14 cellular contexts compared by ENCODE assay signal in the genomic region with DNA sequence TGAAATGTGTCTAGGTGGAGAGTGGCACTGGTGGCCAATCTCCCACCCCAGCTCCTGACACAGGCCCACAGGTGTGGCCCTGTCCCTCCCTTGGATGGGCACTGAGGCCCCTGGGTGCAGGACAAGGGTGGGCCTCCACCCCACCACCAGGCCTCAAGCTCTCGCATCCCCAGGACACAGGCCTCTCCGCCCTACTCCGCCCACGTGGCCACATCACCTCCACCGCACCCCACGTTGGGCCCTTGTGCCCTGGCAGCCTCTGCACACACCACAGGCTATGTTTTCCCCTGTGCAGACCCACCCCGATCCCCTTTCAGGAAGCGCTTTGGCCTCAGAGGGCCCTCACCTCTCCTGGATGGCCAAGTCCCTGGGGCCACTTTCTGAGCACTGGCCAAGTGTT. TPM values are rescaled to one million over a fixed set of nuclear protein-coding genes. Genes with fewer than 3 reads are reported as not detected.
DNase-seq lines count a peak whose midpoint lies in the region; ATAC-seq and TF ChIP-seq lines count a peak whose summit lies in the region.
"Had no signal": no experiment of that assay in that cellular context is flagged by ENCODE, and none has a peak within 500 bp of the region (broad histone marks: within the 10 kb centered on the region; RNA-seq: fewer than 3 reads in every experiment).

No MANE protein-coding gene starts in this region.

- H3K18ac ChIP-seq in mesenchymal stem cell (ENCODE audit: low read depth in 1 of 2, low read length in 2 of 2) = no peak overlapping the region

- H3K4me2 ChIP-seq in mesenchymal stem cell (ENCODE audit: low read length, poor library complexity, severe bottlenecking) = no peak overlapping the region

- H3K27ac Mint-ChIP-seq in activated naive CD4-positive, alpha-beta T cell treated with anti-CD3 and anti-CD28 coated beads, Interleukin-2, amount 50 U/mL, for 72 hours = peak overlapping the region; percentile 66 to 86
- no peak overlapping the region for H3K27ac Mint-ChIP-seq in endodermal cell

- no peaks in the 10 kb centered on the region for H3K9me3 Mint-ChIP-seq in activated naive CD4-positive, alpha-beta T cell treated with anti-CD3 and anti-CD28 coated beads, Interleukin-2, amount 50 U/mL, for 72 hours
- no peaks in the 10 kb centered on the region for H3K9me3 Mint-ChIP-seq in endodermal cell
- H3K9me3 Mint-ChIP-seq: brain had no signal

- TF ChIP-seq CTCF in endodermal cell (conservative IDR thresholded peaks at IDR 0.05) = no peak

- no peak overlapping the region for H3K4ac ChIP-seq in mesenchymal stem cell (ENCODE audit: low read depth in 1 of 2, low read length in 2 of 2)

- H3K4me3 Mint-ChIP-seq in endodermal cell = no peak overlapping the region
- H3K4me3 Mint-ChIP-seq: brain had no signal

- no peak overlapping the region for H4K8ac ChIP-seq in mesenchymal stem cell (ENCODE audit: low read length)

- no peak overlapping the region for H3K14ac ChIP-seq in mesenchymal stem cell (ENCODE audit: low read length in 2 of 2)

- H3K79me1 ChIP-seq in mesenchymal stem cell (replicated peaks; ENCODE audit: low read length, poor library complexity, severe bottlenecking) = no peaks in the 10 kb centered on the region

- no peak overlapping the region for H2BK12ac ChIP-seq in mesenchymal stem cell (ENCODE audit: low read length in 2 of 2)

- H3K4me1 ChIP-seq in mesenchymal stem cell (ENCODE audit: control insufficient read depth, insufficient read depth, low read depth, low read length) (peaks cover 33% of the 10 kb centered on the region), endodermal cell (ENCODE audit: control insufficient read depth, insufficient read depth, low read length) (no peaks in the 10 kb centered on the region)

- H3K9ac ChIP-seq in mesenchymal stem cell (ENCODE audit: low read length) (no peak overlapping the region), endodermal cell (ENCODE audit: extremely low read depth, low read length, poor library complexity, severe bottlenecking) (no peak overlapping the region)
- H3K9ac ChIP-seq: GM23248 had no signal

- no peak overlapping the region for H3K23ac ChIP-seq in mesenchymal stem cell (ENCODE audit: low read length in 2 of 2)

- H3K9me3 ChIP-seq in mesenchymal stem cell (ENCODE audit: control insufficient read depth, low read length) = no peaks in the 10 kb centered on the region
- no peaks in the 10 kb centered on the region for H3K9me3 ChIP-seq in endodermal cell (ENCODE audit: control insufficient read depth, low read length)

- peak overlapping the region; percentile 15 for H2BK15ac ChIP-seq in mesenchymal stem cell (ENCODE audit: low read depth, poor library complexity, severe bottlenecking)

- no peaks in the 10 kb centered on the region for H3K27me3 Mint-ChIP-seq in endodermal cell (ENCODE audit: insufficient read depth)
- H3K27me3 Mint-ChIP-seq: brain had no signal

- DNase-seq in activated naive CD4-positive, alpha-beta T cell treated with anti-CD3 and anti-CD28 coated beads, Interleukin-2, amount 50 U/mL, for 72 hours (ENCODE audit: low spot score in 2 of 2) = no peak
- DNase-seq in activated naive CD4-positive, alpha-beta T cell treated with Interleukin-2 at 50 U/mL for 16 hours = no peak
- DNase-seq in activated T-cell treated with anti-CD3 and anti-CD28 coated beads, Interleukin-2, amount 50 U/mL, for 48 hours = peak; percentile 36 to 47
- DNase-seq in mesenchymal stem cell (no peak), SIG-M5 (lab: John Stamatoyannopoulos, UW) (no peak), endodermal cell (no peak), hippocampal formation (lab: John Stamatoyannopoulos, UW) (no peak), middle frontal gyrus (ENCODE audit: extremely low spot score, low spot score) (no peak)
- DNase-seq: activated gamma-delta T cell, GM23248, NCI-H1436 treated with DMSO at 0.1 percent for 48 hours, SHP77 had no signal

- H2AFZ ChIP-seq in mesenchymal stem cell (ENCODE audit: low read depth, low read length) = no peak overlapping the region
- H2AFZ ChIP-seq: GM23248 had no signal

- peaks cover 0 to 16% of the 10 kb centered on the region in 2 donors for H3K36me3 Mint-ChIP-seq in activated naive CD4-positive, alpha-beta T cell treated with anti-CD3 and anti-CD28 coated beads, Interleukin-2, amount 50 U/mL, for 72 hours
- peaks cover 13% of the 10 kb centered on the region for H3K36me3 Mint-ChIP-seq in endodermal cell (ENCODE audit: low read depth)

- no peak overlapping the region for H3K4me3 ChIP-seq in mesenchymal stem cell (ENCODE audit: insufficient read depth in 1 of 2, low read depth in 1 of 2, low read length in 2 of 2)
- no peak overlapping the region for H3K4me3 ChIP-seq in endodermal cell (ENCODE audit: low read length)
- H3K4me3 ChIP-seq: GM23248 had no signal

- ATAC-seq in activated naive CD4-positive, alpha-beta T cell treated with anti-CD3 and anti-CD28 coated beads, Interleukin-2, amount 50 U/mL, for 72 hours = peak; percentile 7 to 19
- ATAC-seq: right cardiac atrium had no signal

- peak overlapping the region; percentile 46 for H2AK5ac ChIP-seq in mesenchymal stem cell (ENCODE audit: low read length, severe bottlenecking)

- H3K4me1 Mint-ChIP-seq in endodermal cell = peaks cover 6% of the 10 kb centered on the region

- no peak overlapping the region for H4K91ac ChIP-seq in mesenchymal stem cell (ENCODE audit: low read length)

- H3K36me3 ChIP-seq in mesenchymal stem cell (ENCODE audit: control insufficient read depth in 1 of 2, insufficient read depth in 2 of 2, low read depth in 1 of 2, low read length in 2 of 2) (peaks cover 0 to 29% of the 10 kb centered on the region in 2 experiments), endodermal cell (ENCODE audit: control insufficient read depth, insufficient read depth, low read length) (no peaks in the 10 kb centered on the region)

- H3K27ac ChIP-seq in mesenchymal stem cell (ENCODE audit: low read length, poor library complexity, severe bottlenecking) (no peak overlapping the region), endodermal cell (ENCODE audit: low read depth, low read length) (no peak overlapping the region)
- H3K27ac ChIP-seq: GM23248 had no signal

- H2BK120ac ChIP-seq in mesenchymal stem cell (ENCODE audit: low read depth, low read length) = no peak overlapping the region

- 98% methylated on average over 8 of the region's 8 CpGs for WGBS in mesenchymal stem cell
- 95 to 100% methylated on average over 2 to 8 of the region's 8 CpGs for WGBS in endodermal cell (ENCODE audit: insufficient coverage in 1 of 2, insufficient read length in 1 of 2), 2 experiments

- no peak overlapping the region for H2BK5ac ChIP-seq in mesenchymal stem cell (ENCODE audit: low read depth, low read length, poor library complexity, severe bottlenecking)

- H3K27me3 ChIP-seq in mesenchymal stem cell (ENCODE audit: control insufficient read depth in 1 of 2, insufficient read depth in 1 of 2, low read length in 2 of 2) (no peaks in the 10 kb centered on the region), endodermal cell (ENCODE audit: control insufficient read depth, insufficient read depth, low read length, poor library complexity, severe bottlenecking) (no peaks in the 10 kb centered on the region)

RNA-seq across cellular contexts. Expression of a gene that starts 54.7 kb away (rescaled TPM):
- total RNA-seq in activated naive CD4-positive, alpha-beta T cell treated with anti-CD3 and anti-CD28 coated beads, Interleukin-2, amount 50 U/mL, for 72 hours = 10 to 100 TPM; 42.8 to 52.0 TPM
- 20.4 TPM for polyA plus RNA-seq in mesenchymal stem cell (2013, experiment 1 of 2)
- polyA plus RNA-seq in mesenchymal stem cell (2013, experiment 2 of 2) = 18.6 TPM
- total RNA-seq in endodermal cell = 10 to 100 TPM; 55.7 to 56.0 TPM
- 56.8 TPM for polyA plus RNA-seq in endodermal cell (2013, experiment 1 of 2)
- 48.8 TPM for polyA plus RNA-seq in endodermal cell (2013, experiment 2 of 2)

Comparison
In these comparisons a context has a peak if more than half of its experiments do, and no peak if none do; other contexts are left out.
1. DNase-seq: peak in activated T-cell treated with anti-CD3 and anti-CD28 coated beads, Interleukin-2, amount 50 U/mL, for 48 hours (2 of 2); none in activated naive CD4-positive, alpha-beta T cell treated with anti-CD3 and anti-CD28 coated beads, Interleukin-2, amount 50 U/mL, for 72 hours (0 of 2), activated naive CD4-positive, alpha-beta T cell treated with Interleukin-2 at 50 U/mL for 16 hours (single experiment), mesenchymal stem cell (single experiment), SIG-M5 (single experiment), endodermal cell (single experiment), hippocampal formation (0 of 2) and middle frontal gyrus (single experiment).